In genomic region chr17:35896011-35896587, GRCh38 we compare ENCODE assay signal across 12 cellular contexts. TPM values are rescaled to one million over a fixed set of nuclear protein-coding genes. Genes with fewer than 3 reads are reported as not detected.
DNase-seq lines count a peak whose midpoint lies in the region; ATAC-seq, FAIRE-seq and TF ChIP-seq lines count a peak whose summit lies in the region.
"Had no signal": no experiment of that assay in that cellular context is flagged by ENCODE, and none has a peak within 500 bp of the region (broad histone marks: within the 10 kb centered on the region; RNA-seq: fewer than 3 reads in every experiment).

No MANE protein-coding gene starts in this region.

- peak; percentile 63 for ATAC-seq in CD4-positive, alpha-beta T cell (ENCODE audit: poor library complexity)
- ATAC-seq in GM21381 (IDR thresholded peaks at IDR 0.05; ENCODE audit: unreplicated experiment) (peak; percentile 60), T-helper 17 cell (peak; percentile 67)

- H3K27ac Mint-ChIP-seq in CD4-positive, alpha-beta T cell: peak overlapping the region; percentile 65
- no peak overlapping the region for H3K27ac Mint-ChIP-seq in T-helper 17 cell

- no peaks in the 10 kb centered on the region for H3K9me3 Mint-ChIP-seq in CD4-positive, alpha-beta T cell

- no peaks in the 10 kb centered on the region for H3K36me3 Mint-ChIP-seq in CD4-positive, alpha-beta T cell (ENCODE audit: low read depth)
- no peaks in the 10 kb centered on the region for H3K36me3 Mint-ChIP-seq in T-helper 17 cell (ENCODE audit: low read depth)

- peaks cover 5% of the 10 kb centered on the region for H3K27me3 Mint-ChIP-seq in CD4-positive, alpha-beta T cell
- peaks cover 14% of the 10 kb centered on the region for H3K27me3 Mint-ChIP-seq in T-helper 17 cell

- CTCF ChIA-PET in CD4-positive, alpha-beta T cell (lab: Charles Lee): no interaction called here

- no peak for TF ChIP-seq POLR2A in H54 (IDR thresholded peaks at IDR 0.05; ENCODE audit: low read depth, low read length)

- H3K9me3 ChIP-seq in CD4-positive, alpha-beta T cell (ENCODE audit: control insufficient read depth, low read length): no peaks in the 10 kb centered on the region
- no peaks in the 10 kb centered on the region for H3K9me3 ChIP-seq in T-helper 17 cell (ENCODE audit: control insufficient read depth, low read length, poor library complexity, severe bottlenecking)

- H3K4me3 ChIP-seq in fibroblast of villous mesenchyme (ENCODE audit: low read depth, low read length): no peak overlapping the region

- peaks cover 32% of the 10 kb centered on the region for H3K4me1 Mint-ChIP-seq in CD4-positive, alpha-beta T cell (ENCODE audit: low read depth)
- peaks cover 8% of the 10 kb centered on the region for H3K4me1 Mint-ChIP-seq in T-helper 17 cell

- no peak overlapping the region for H3K4me3 Mint-ChIP-seq in CD4-positive, alpha-beta T cell
- H3K4me3 Mint-ChIP-seq in T-helper 17 cell: peak overlapping the region; percentile 28

- H3K27me3 ChIP-seq in CD4-positive, alpha-beta T cell (ENCODE audit: control insufficient read depth, insufficient read depth, low read length): no peaks in the 10 kb centered on the region

- TF ChIP-seq CTCF in CD4-positive, alpha-beta T cell (IDR thresholded peaks at IDR 0.05): no peak
- no peak for TF ChIP-seq CTCF in fibroblast of villous mesenchyme (IDR thresholded peaks at IDR 0.05; ENCODE audit: insufficient read depth, low read depth, low read length)

- no peak overlapping the region for H3K27ac ChIP-seq in CD4-positive, alpha-beta T cell (ENCODE audit: low read depth, low read length)

- peak in 2 of 10 experiments; percentile 10 to 15 for DNase-seq in CD4-positive, alpha-beta T cell
- DNase-seq in T-helper 17 cell (no peak), fibroblast of villous mesenchyme (ENCODE audit: low read depth) (peak; percentile 39), D341Med (ENCODE audit: low spot score) (no peak), NCI-H1436 (lab: John Stamatoyannopoulos, UW) (no peak), frontal cortex (ENCODE audit: low spot score in 2 of 2) (no peak), H54 (ENCODE audit: insufficient read length, low spot score) (no peak)
- DNase-seq: NCI-H146, SHP77 treated with DMSO at 0.1 percent for 48 hours had no signal

- intact Hi-C loops in CD4-positive, alpha-beta T cell (cut with DNase I, micrococcal nuclease): no loop called here

- POLR2A ChIA-PET in CD4-positive, alpha-beta T cell (lab: Charles Lee): no interaction called here

- FAIRE-seq in frontal cortex (lab: Jason Lieb, UNC) (no peak), H54 (lab: Jason Lieb, UNC) (no peak)
- FAIRE-seq: keratinocyte had no signal

RNA-seq across cellular contexts. Expression of gene CCL5, which starts 15.9 kb away (rescaled TPM):
- total RNA-seq in CD4-positive, alpha-beta T cell: 10 to 100 TPM; 35.6 to 40.1 TPM
- total RNA-seq in T-helper 17 cell (100 to 1,000 TPM in 1 of 2 donors, 10 to 100 TPM in 1; 15.6 to 202 TPM), fibroblast of villous mesenchyme (under 0.01 TPM in 1 of 2 replicates, not detected in the other), frontal cortex (not detected)

RNA-seq across cellular contexts. Expression of gene HEATR9, which starts 27.4 kb away (rescaled TPM):
- under 1 TPM; 0.47 to 0.61 TPM for total RNA-seq in CD4-positive, alpha-beta T cell
- total RNA-seq in T-helper 17 cell (under 1 TPM in 1 of 2 donors, not detected in 1; 0.50 TPM), fibroblast of villous mesenchyme (not detected in 2 replicates), frontal cortex (not detected)
- total RNA-seq: pulmonary artery endothelial cell had no signal

RNA-seq across cellular contexts. Expression of gene RDM1, which starts 34.5 kb away (rescaled TPM):
- not detected for total RNA-seq in CD4-positive, alpha-beta T cell
- total RNA-seq in T-helper 17 cell: not detected
- 0.32 and 0.43 TPM in 2 replicates for total RNA-seq in fibroblast of villous mesenchyme
- total RNA-seq in frontal cortex: 0.41 TPM

RNA-seq across cellular contexts. Expression of gene LYZL6, which starts 47.4 kb away (rescaled TPM):
- total RNA-seq in CD4-positive, alpha-beta T cell: not detected
- total RNA-seq in T-helper 17 cell (not detected), fibroblast of villous mesenchyme (not detected in 2 replicates), frontal cortex (not detected)
- total RNA-seq: pulmonary artery endothelial cell had no signal

Comparison
In these comparisons a context has a peak if more than half of its experiments do, and no peak if none do; other contexts are left out.
1. RNA of gene CCL5, which starts 15.9 kb away (total RNA-seq): 15.6 to 202 TPM in T-helper 17 cell and 35.6 to 40.1 TPM in CD4-positive, alpha-beta T cell; under 0.01 TPM in fibroblast of villous mesenchyme and not detected in frontal cortex (single experiment); every median in the first group is over 10 times any median in the second.
2. Peak in every context shown above with its lines, with median percentiles within 50 percentile points of each other: ATAC-seq.